In the genomic region with DNA sequence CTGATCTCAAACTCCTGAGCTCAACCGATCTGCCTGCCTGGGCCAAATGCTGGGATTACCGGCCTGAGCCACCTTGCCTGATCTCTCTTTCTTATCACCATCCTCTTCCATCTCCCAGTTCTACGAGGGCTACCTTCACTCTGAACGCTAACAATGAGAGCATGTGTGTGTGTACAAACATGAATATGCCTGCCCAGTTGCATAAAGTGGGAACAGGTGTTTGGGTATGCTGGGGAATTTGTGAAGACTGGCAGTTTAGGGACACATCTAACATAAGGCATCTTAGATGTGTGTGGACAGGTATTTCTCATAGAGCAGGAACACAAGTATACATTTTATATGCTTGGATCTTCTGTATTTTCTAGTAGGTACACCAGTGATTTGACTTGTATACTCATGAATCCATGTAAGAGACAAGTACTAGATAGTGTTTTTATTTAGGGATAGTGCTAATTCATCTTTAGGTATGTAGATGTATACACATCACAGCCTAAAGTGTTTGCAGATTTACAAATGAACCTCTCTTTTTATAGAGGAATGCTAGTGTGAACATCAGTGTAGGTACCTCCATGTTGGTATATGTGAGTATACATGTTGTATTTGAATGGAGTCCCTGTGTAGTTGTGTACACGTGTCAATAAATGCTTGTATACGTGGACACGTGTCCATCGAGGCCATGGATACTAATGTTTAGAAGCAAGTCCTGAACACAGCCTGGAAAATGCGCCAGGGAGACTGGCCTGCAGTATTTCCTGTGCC, we compare ENCODE assay signal across 9 cellular contexts. TPM values are rescaled to one million over a fixed set of nuclear protein-coding genes. Genes with fewer than 3 reads are reported as not detected.
A peak's percentile ranks its signal among the peaks of the same experiment; 100 is the strongest.
DNase-seq lines count a peak whose midpoint lies in the region; ATAC-seq, FAIRE-seq and TF ChIP-seq lines count a peak whose summit lies in the region.
"Had no signal": no experiment of that assay in that cellular context is flagged by ENCODE, and none has a peak within 500 bp of the region (broad histone marks: within the 10 kb centered on the region; RNA-seq: fewer than 3 reads in every experiment).

No MANE protein-coding gene starts in this region.

- no peak overlapping the region for H4K8ac ChIP-seq in mesendoderm (ENCODE audit: low read depth, low read length)

- H3K18ac ChIP-seq in mesendoderm (ENCODE audit: low read length), result no peak overlapping the region

- H4K20me1 ChIP-seq in HCT116 (ENCODE audit: insufficient read depth), result no peaks in the 10 kb centered on the region

- ATAC-seq in A549 (no peak), HCT116 (no peak), left lobe of liver (no peak)

- intact Hi-C loops in HCT116 (cut with micrococcal nuclease), result no loop called here

- TF ChIP-seq RAD21 in A549 (conservative IDR thresholded peaks at IDR 0.05 in 1 of 2, IDR thresholded peaks at IDR 0.05 in 1 of 2), result no peak
- TF ChIP-seq RAD21 in HCT116 (IDR thresholded peaks at IDR 0.05; ENCODE audit: low read depth), result no peak

- POLR2A ChIA-PET in A549 (lab: Yijun Ruan, JAX) (interaction anchor here (1.4 kb wide), 2 partner anchors 13 to 29 kb away, joined by 3 to 5 read pairs; no protein-coding TSS in a partner anchor), HCT116 (lab: Charles Lee) (no interaction called here)

- no peak overlapping the region for H3K56ac ChIP-seq in mesendoderm (ENCODE audit: low read length)

- H3K36me3 ChIP-seq in HCT116 (ENCODE audit: control insufficient read depth in 1 of 2, insufficient read depth in 2 of 2, low read length in 2 of 2) (no peaks in the 10 kb centered on the region), adipocyte (ENCODE audit: control insufficient read depth, insufficient read depth, low read length, severe bottlenecking) (no peaks in the 10 kb centered on the region), mesendoderm (ENCODE audit: control insufficient read depth, insufficient read depth, low read length) (no peaks in the 10 kb centered on the region)

- H2BK120ac ChIP-seq in mesendoderm (ENCODE audit: low read depth, low read length), result no peak overlapping the region

- H3K9me3 ChIP-seq in A549 (no peaks in the 10 kb centered on the region), HCT116 (ENCODE audit: control insufficient read depth in 1 of 2, insufficient read depth in 1 of 2, low read depth in 1 of 2, low read length in 2 of 2) (no peaks in the 10 kb centered on the region), adipocyte (ENCODE audit: control insufficient read depth, low read length) (peaks cover 3% of the 10 kb centered on the region)

- no peak for TF ChIP-seq EP300 in A549 (IDR thresholded peaks at IDR 0.05)

- H2AK5ac ChIP-seq in mesendoderm (ENCODE audit: low read length), result no peak overlapping the region

- H3K4me2 ChIP-seq in A549 (peak overlapping the region; percentile 87), HCT116 (ENCODE audit: low read length) (peak overlapping the region; percentile 98), mesendoderm (ENCODE audit: low read length) (peak overlapping the region; percentile 94)

- no peaks in the 10 kb centered on the region for H3K9me2 ChIP-seq in HCT116 (ENCODE audit: insufficient read depth)

- no peak overlapping the region for H2BK15ac ChIP-seq in mesendoderm (replicated peaks; ENCODE audit: low read depth)

- H3K27me3 ChIP-seq in HCT116 (ENCODE audit: insufficient read depth, low read length) (peaks cover 21% of the 10 kb centered on the region; the same call in 1 of the 2 replicates), adipocyte (replicated peaks; ENCODE audit: control insufficient read depth, insufficient read depth, low read length) (peaks cover 81% of the 10 kb centered on the region), mesendoderm (ENCODE audit: insufficient read depth, low read length, poor library complexity) (peaks cover 86% of the 10 kb centered on the region)

- H3K4ac ChIP-seq in mesendoderm (ENCODE audit: low read depth, low read length), result no peak overlapping the region

- H3K79me1 ChIP-seq in mesendoderm (ENCODE audit: low read length), result no peaks in the 10 kb centered on the region

- no peak for TF ChIP-seq CTCF in A549 (IDR thresholded peaks at IDR 0.05)
- TF ChIP-seq CTCF in HCT116 (IDR thresholded peaks at IDR 0.05 in 2 of 3, conservative IDR thresholded peaks at IDR 0.05 in 1 of 3; ENCODE audit: borderline replicate concordance in 1 of 3, insufficient read depth in 1 of 3, low read depth in 2 of 3, low read length in 2 of 3), result no peak
- no peak for TF ChIP-seq CTCF in GM10266 (IDR thresholded peaks at IDR 0.05; ENCODE audit: control insufficient read depth, insufficient read depth, low read depth, missing control alignments)

- peak; percentile 91 for FAIRE-seq in A549 (lab: Jason Lieb, UNC)

- H3K9ac ChIP-seq in HCT116 (ENCODE audit: low read length) (peak overlapping the region; percentile 66), adipocyte (ENCODE audit: low read length) (no peak overlapping the region), mesendoderm (ENCODE audit: low read length) (no peak overlapping the region)

- no peak overlapping the region for H2BK5ac ChIP-seq in mesendoderm (ENCODE audit: low read length)

- H3K4me1 ChIP-seq in A549 (peaks cover 12% of the 10 kb centered on the region; the same call in 2 of the 3 replicates), HCT116 (ENCODE audit: control insufficient read depth in 1 of 2, insufficient read depth in 2 of 2, low read length in 2 of 2) (peaks cover 9 to 30% of the 10 kb centered on the region in 2 experiments; a peak in 3 of 4 replicates), adipocyte (ENCODE audit: control insufficient read depth, insufficient read depth, low read length) (peaks cover 12% of the 10 kb centered on the region), mesendoderm (ENCODE audit: control insufficient read depth, low read depth, low read length) (peaks cover 2% of the 10 kb centered on the region)

- no peak for DNase-seq in A549 (ENCODE audit: low read depth in 1 of 2, low spot score in 1 of 2)
- peak; percentile 22 for DNase-seq in HCT116 (ENCODE audit: low read depth, low spot score)
- DNase-seq in adipocyte (ENCODE audit: low read depth), result no peak
- no peak for DNase-seq in mesendoderm
- DNase-seq in GM10266 (ENCODE audit: extremely low spot score), result no peak
- no peak for DNase-seq in OCI-M1 (lab: John Stamatoyannopoulos, UW)
- DNase-seq in activated effector memory CD4-positive, alpha-beta T cell treated with anti-CD3 and anti-CD28 coated beads, Interleukin-2, amount 50 U/mL, for 16 hours, result no peak
- DNase-seq in left lobe of liver (ENCODE audit: low spot score), result no peak

- no TSS peak for BruUV-seq in HCT116 (replicated peaks; lab: Mats Ljungman, UMichigan)

- CTCF ChIA-PET in A549 (lab: Yijun Ruan, JAX) (interaction anchor here (0.9 to 82.2 kb wide), 8 partner anchors 8 to 125 kb away, joined by 4 to 2613 read pairs (median 6); partner anchors contain the start of gene TAC4), HCT116 (lab: Charles Lee) (interaction anchor here (1.8 kb wide), 1 partner anchor 15 kb away, joined by 12 read pairs; no protein-coding TSS in a partner anchor)

- H3K79me2 ChIP-seq in HCT116 (ENCODE audit: insufficient read depth, low read length) (no peaks in the 10 kb centered on the region), mesendoderm (ENCODE audit: control insufficient read depth, insufficient read depth, low read length) (no peaks in the 10 kb centered on the region)

- no peak overlapping the region for H3K23ac ChIP-seq in mesendoderm (ENCODE audit: low read length)

- peak overlapping the region; percentile 82 to 92 for H3K27ac ChIP-seq in A549
- peak overlapping the region; percentile 81 for H3K27ac ChIP-seq in HCT116 (ENCODE audit: low read depth, low read length)
- H3K27ac ChIP-seq in mesendoderm (ENCODE audit: low read depth, low read length), result no peak overlapping the region

- peak overlapping the region; percentile 69 for H3K4me3 ChIP-seq in A549
- peak overlapping the region; percentile 59 to 70 for H3K4me3 ChIP-seq in HCT116 (replicated peaks in 1 of 2; ENCODE audit: low read depth in 1 of 2, low read length in 2 of 2)
- peak overlapping the region; percentile 77 for H3K4me3 ChIP-seq in adipocyte (ENCODE audit: low read length)
- no peak overlapping the region for H3K4me3 ChIP-seq in mesendoderm (ENCODE audit: low read length)

- H4K5ac ChIP-seq in mesendoderm (ENCODE audit: low read length), result no peak overlapping the region

- 66% methylated on average over 9 of the region's 9 CpGs for WGBS in A549 (ENCODE audit: missing lambda C conversion rate)
- no CpG with 5 or more reads among the region's 9 CpGs for WGBS in mesendoderm (ENCODE audit: extremely low coverage, insufficient coverage, low lambda C conversion rate)

- TF ChIP-seq POLR2A in A549 (IDR thresholded peaks at IDR 0.05; ENCODE audit: low read length) (no peak), HCT116 (IDR thresholded peaks at IDR 0.05; ENCODE audit: borderline replicate concordance, extremely low read depth, insufficient read depth, insufficient read length) (no peak)

- RAD21 ChIA-PET in HCT116 (lab: Charles Lee; ENCODE audit: low non-redundant PET in 1 of 2, low total read pairs in 2 of 2, uncharacterized antibody in 2 of 2, unreplicated experiment in 2 of 2), result no interaction called here

- H2AFZ ChIP-seq in HCT116 (ENCODE audit: low read depth, low read length, poor library complexity, severe bottlenecking), result peak overlapping the region; percentile 65

TF ChIP-seq in A549, 52 proteins besides CTCF, POLR2A, EP300 and RAD21 (continues in another document):
- TF ChIP-seq EHMT2 (IDR thresholded peaks at IDR 0.05; ENCODE audit: low read depth) (no peak), ZC3H11A (IDR thresholded peaks at IDR 0.05) (no peak), JUN (IDR thresholded peaks at IDR 0.05) (no peak)

TF ChIP-seq in HCT116, 20 proteins besides CTCF, POLR2A, EP300 and RAD21 (continues in another document):
- TF ChIP-seq ELF1 (IDR thresholded peaks at IDR 0.05; ENCODE audit: borderline replicate concordance, low read depth) (no peak; the same call in 1 of the 2 replicates), ZNF274 (IDR thresholded peaks at IDR 0.05; ENCODE audit: low read depth, low read length) (no peak), EZH2phosphoT487 (IDR thresholded peaks at IDR 0.05; ENCODE audit: borderline replicate concordance) (no peak)

RNA-seq across cellular contexts. Expression of gene DLX4, which starts 1.2 kb away (rescaled TPM):
- polyA plus RNA-seq in A549 (2011; rRNA removed), result 2.9 and 3.8 TPM in 2 replicates
- 2.4 and 3.8 TPM in 2 replicates for polyA plus RNA-seq in A549 (2012; cell fraction: cytosol; rRNA removed)
- polyA plus RNA-seq in A549 (2012; cell fraction: nucleus; rRNA removed), result 10.0 and 12.6 TPM in 2 replicates
- 2.8 to 4.1 TPM (median 3.8 TPM) in 3 replicates for polyA plus RNA-seq in A549 (2017; fragmentation: RNase III; extraction: RNeasy Plus Mini Kit Qiagen cat#74134 plus additional on column Dnase treatment)
- polyA minus RNA-seq in A549 (2011; rRNA and poly(A)+ RNA removed), result 1.2 and 2.3 TPM in 2 replicates
- 14.0 TPM for total RNA-seq in HCT116 (2021; ENCODE audit: unreplicated experiment)
- polyA plus RNA-seq in HCT116 (2012), result 11.5 and 12.4 TPM in 2 replicates
- polyA plus RNA-seq in mesendoderm (2013, experiment 1 of 2), result 0.55 TPM
- 0.31 TPM for polyA plus RNA-seq in mesendoderm (2013, experiment 2 of 2)
- total RNA-seq in left lobe of liver, result not detected
- total RNA-seq: pulmonary artery endothelial cell had no signal

RNA-seq across cellular contexts. Expression of gene DLX3, which starts 27.2 kb away (rescaled TPM):
- 0.04 TPM in 1 of 2 replicates, not detected in the other for polyA plus RNA-seq in A549 (2011; rRNA removed)
- 0.08 and 0.12 TPM in 2 replicates for polyA plus RNA-seq in A549 (2012; cell fraction: cytosol; rRNA removed)
- 0.04 and 0.13 TPM in 2 replicates for polyA plus RNA-seq in A549 (2012; cell fraction: nucleus; rRNA removed)
- 0.04 to 0.24 TPM (median 0.17 TPM) in 3 replicates for polyA plus RNA-seq in A549 (2017; fragmentation: RNase III; extraction: RNeasy Plus Mini Kit Qiagen cat#74134 plus additional on column Dnase treatment)
- polyA minus RNA-seq in A549 (2011; rRNA and poly(A)+ RNA removed), result not detected in 2 replicates
- not detected for total RNA-seq in HCT116 (2021; ENCODE audit: unreplicated experiment)
- polyA plus RNA-seq in HCT116 (2012), result 0.04 TPM in 1 of 2 replicates, not detected in the other
- polyA plus RNA-seq in mesendoderm (2013, experiment 1 of 2), result 0.13 TPM
- 0.06 TPM for polyA plus RNA-seq in mesendoderm (2013, experiment 2 of 2)
- not detected for total RNA-seq in left lobe of liver
- total RNA-seq: pulmonary artery endothelial cell had no signal

Comparison
In these comparisons a context has a peak if more than half of its experiments do, and no peak if none do; other contexts are left out.
1. RNA of gene DLX4, which starts 1.2 kb away (total RNA-seq): 14.0 TPM in HCT116 (single experiment); not detected in left lobe of liver (single experiment); every median in the first group is over 10 times any median in the second.
2. Of the 6 proteins assayed by ChIP-seq in both A549 and HCT116: peak only in A549: none; only in HCT116: MAX; in both: none; in neither: 5.
3. Peak in every context shown above with its lines, with median percentiles within 50 percentile points of each other: H3K4me2 ChIP-seq.